39 cellular contexts compared by ENCODE assay signal in genomic region chr3:109127533-109127932, GRCh38. TPM values are rescaled to one million over a fixed set of nuclear protein-coding genes. Genes with fewer than 3 reads are reported as not detected.
"Had no signal": no experiment of that assay in that cellular context is flagged by ENCODE, and none has a peak within 500 bp of the region (broad histone marks: within the 10 kb centered on the region; RNA-seq: fewer than 3 reads in every experiment).

No MANE protein-coding gene starts in this region.

- H3K4me1 ChIP-seq: adrenal gland, body of pancreas, breast epithelium had no signal

- H3K27me3 Mint-ChIP-seq: activated CD4-positive, alpha-beta T cell treated with anti-CD3 and anti-CD28 coated beads for 36 hours; activated CD4-positive, alpha-beta T cell treated with anti-CD3 and anti-CD28 coated beads, Interleukin-2, amount 10 ng/mL, durations not matched to agents 7 days and 5 days; activated CD8-positive, alpha-beta memory T cell treated with anti-CD3 and anti-CD28 coated beads, Interleukin-2, amount 10 ng/mL, durations not matched to agents 7 days and 5 days; activated T-cell treated with anti-CD3 and anti-CD28 coated beads, Interleukin-2, amount 50 U/mL, for 24 hours had no signal

- H3K27ac Mint-ChIP-seq: activated CD4-positive, alpha-beta memory T cell treated with anti-CD3 and anti-CD28 coated beads, Interleukin-2, amount 10 ng/mL, durations not matched to agents 7 days and 5 days; activated CD4-positive, alpha-beta T cell treated with anti-CD3 and anti-CD28 coated beads for 36 hours; activated CD4-positive, alpha-beta T cell treated with anti-CD3 and anti-CD28 coated beads, Interleukin-2, amount 10 ng/mL, durations not matched to agents 7 days and 5 days; activated CD8-positive, alpha-beta memory T cell treated with anti-CD3 and anti-CD28 coated beads, Interleukin-2, amount 10 ng/mL, durations not matched to agents 7 days and 5 days; activated CD8-positive, alpha-beta T cell treated with anti-CD3 and anti-CD28 coated beads, Interleukin-2, amount 10 ng/mL, durations not matched to agents 7 days and 5 days; activated naive CD4-positive, alpha-beta T cell treated with anti-CD3 and anti-CD28 coated beads for 36 hours; activated naive CD4-positive, alpha-beta T cell treated with anti-CD3 and anti-CD28 coated beads, Interleukin-2, amount 50 U/mL, for 72 hours; activated naive CD8-positive, alpha-beta T cell treated with anti-CD3 and anti-CD28 coated beads for 36 hours; activated T-cell treated with anti-CD3 and anti-CD28 coated beads, Interleukin-2, amount 50 U/mL, for 24 hours; activated T-cell treated with anti-CD3 and anti-CD28 coated beads, Interleukin-2, amount 50 U/mL, for 72 hours; activated T-helper 1 cell treated with anti-CD3 and anti-CD28 coated beads, Interleukin-12 subunit alpha, Interleukin-12 subunit beta, Interleukin-2, Interleukin-4 antibody, amounts not matched to agents 30 ng/mL and 10 ng/mL and 1 ng/mL, durations not matched to agents 14 hours and 24 hours and 36 hours; activated T-helper 17 cell treated with anti-CD3 and anti-CD28 coated beads, Interleukin-2, amount 50 U/mL, for 72 hours; T-cell; T-helper 17 cell; WTC11 had no signal

- H3K4me3 ChIP-seq: adrenal gland, body of pancreas, breast epithelium had no signal

- H3K27ac ChIP-seq: adrenal gland, body of pancreas, brain microvascular endothelial cell, breast epithelium, WERI-Rb-1 had no signal

- FAIRE-seq: astrocyte, TTC549 had no signal

- H3K9me3 ChIP-seq: adrenal gland, body of pancreas, breast epithelium had no signal

- H3K9me3 Mint-ChIP-seq: activated CD4-positive, alpha-beta T cell treated with anti-CD3 and anti-CD28 coated beads, Interleukin-2, amount 10 ng/mL, durations not matched to agents 7 days and 5 days; activated T-helper 1 cell treated with anti-CD3 and anti-CD28 coated beads, Interleukin-12 subunit alpha, Interleukin-12 subunit beta, Interleukin-2, Interleukin-4 antibody, amounts not matched to agents 30 ng/mL and 10 ng/mL and 1 ng/mL, durations not matched to agents 14 hours and 24 hours and 36 hours had no signal

- H3K4me3 Mint-ChIP-seq: activated CD4-positive, alpha-beta memory T cell treated with anti-CD3 and anti-CD28 coated beads, Interleukin-2, amount 10 ng/mL, durations not matched to agents 7 days and 5 days; activated CD4-positive, alpha-beta T cell treated with anti-CD3 and anti-CD28 coated beads for 36 hours; activated CD4-positive, alpha-beta T cell treated with anti-CD3 and anti-CD28 coated beads, Interleukin-2, amount 10 ng/mL, durations not matched to agents 7 days and 5 days; activated CD8-positive, alpha-beta memory T cell treated with anti-CD3 and anti-CD28 coated beads, Interleukin-2, amount 10 ng/mL, durations not matched to agents 7 days and 5 days; activated CD8-positive, alpha-beta T cell treated with anti-CD3 and anti-CD28 coated beads, Interleukin-2, amount 10 ng/mL, durations not matched to agents 7 days and 5 days; activated naive CD4-positive, alpha-beta T cell treated with anti-CD3 and anti-CD28 coated beads for 36 hours; activated naive CD8-positive, alpha-beta T cell treated with anti-CD3 and anti-CD28 coated beads for 36 hours; activated T-cell treated with anti-CD3 and anti-CD28 coated beads, Interleukin-2, amount 50 U/mL, for 24 hours; activated T-cell treated with anti-CD3 and anti-CD28 coated beads, Interleukin-2, amount 50 U/mL, for 72 hours; activated T-helper 1 cell treated with anti-CD3 and anti-CD28 coated beads, Interleukin-12 subunit alpha, Interleukin-12 subunit beta, Interleukin-2, Interleukin-4 antibody, amounts not matched to agents 30 ng/mL and 10 ng/mL and 1 ng/mL, durations not matched to agents 14 hours and 24 hours and 36 hours; activated T-helper 17 cell treated with anti-CD3 and anti-CD28 coated beads, Interleukin-2, amount 50 U/mL, for 72 hours; T-cell; T-helper 17 cell; WTC11 had no signal

- H3K36me3 ChIP-seq: adrenal gland, brain microvascular endothelial cell, breast epithelium, WERI-Rb-1 had no signal

- DNase-seq: activated CD4-positive, alpha-beta memory T cell treated with anti-CD3 and anti-CD28 coated beads, Interleukin-2, amount 10 ng/mL, durations not matched to agents 7 days and 5 days; activated CD4-positive, alpha-beta T cell treated with anti-CD3 and anti-CD28 coated beads for 1 hour; activated CD4-positive, alpha-beta T cell treated with anti-CD3 and anti-CD28 coated beads for 36 hours; activated CD4-positive, alpha-beta T cell treated with anti-CD3 and anti-CD28 coated beads for 48 hours; activated CD4-positive, alpha-beta T cell treated with anti-CD3 and anti-CD28 coated beads, Interleukin-2, amount 10 ng/mL, durations not matched to agents 7 days and 5 days; activated CD4-positive, alpha-beta T cell treated with anti-CD3 and anti-CD28 coated beads, Interleukin-2, amount 50 U/mL, for 48 hours; activated CD4-positive, CD25-positive, alpha-beta regulatory T cell; activated CD8-positive, alpha-beta memory T cell treated with anti-CD3 and anti-CD28 coated beads for 24 hours; activated CD8-positive, alpha-beta memory T cell treated with anti-CD3 and anti-CD28 coated beads, Interleukin-2, amount 10 ng/mL, durations not matched to agents 7 days and 5 days; activated CD8-positive, alpha-beta memory T cell treated with anti-CD3 and anti-CD28 coated beads, Interleukin-2, amount 50 U/mL, for 48 hours; activated CD8-positive, alpha-beta T cell treated with anti-CD3 and anti-CD28 coated beads, Interleukin-2, amount 10 ng/mL, durations not matched to agents 7 days and 5 days; activated effector memory CD4-positive, alpha-beta T cell treated with anti-CD3 and anti-CD28 coated beads, Interleukin-2, amount 50 U/mL, for 16 hours; activated gamma-delta T cell treated with Interleukin-2 at 50 U/mL for 16 hours; activated naive CD4-positive, alpha-beta T cell; activated naive CD4-positive, alpha-beta T cell treated with anti-CD3 and anti-CD28 coated beads for 36 hours; activated naive CD4-positive, alpha-beta T cell treated with anti-CD3 and anti-CD28 coated beads, Interleukin-2, amount 50 U/mL, for 16 hours; activated naive CD8-positive, alpha-beta T cell treated with anti-CD3 and anti-CD28 coated beads for 36 hours; activated T-cell treated with anti-CD3 and anti-CD28 coated beads, Interleukin-2, amount 50 U/mL, for 24 hours; activated T-cell treated with anti-CD3 and anti-CD28 coated beads, Interleukin-2, amount 50 U/mL, for 72 hours; amniotic stem cell; aorta; body of pancreas; brain microvascular endothelial cell; central memory CD4-positive, alpha-beta T cell; T-cell; T-helper 17 cell; WERI-Rb-1 had no signal

- H3K4me1 Mint-ChIP-seq: activated CD4-positive, alpha-beta memory T cell treated with anti-CD3 and anti-CD28 coated beads, Interleukin-2, amount 10 ng/mL, durations not matched to agents 7 days and 5 days; activated CD4-positive, alpha-beta T cell treated with anti-CD3 and anti-CD28 coated beads for 36 hours; activated CD4-positive, alpha-beta T cell treated with anti-CD3 and anti-CD28 coated beads, Interleukin-2, amount 10 ng/mL, durations not matched to agents 7 days and 5 days; activated CD8-positive, alpha-beta memory T cell treated with anti-CD3 and anti-CD28 coated beads, Interleukin-2, amount 10 ng/mL, durations not matched to agents 7 days and 5 days; activated naive CD8-positive, alpha-beta T cell treated with anti-CD3 and anti-CD28 coated beads for 36 hours; activated T-helper 17 cell treated with anti-CD3 and anti-CD28 coated beads, Interleukin-2, amount 50 U/mL, for 72 hours; T-cell; T-helper 17 cell had no signal

- H3K36me3 Mint-ChIP-seq: activated CD8-positive, alpha-beta memory T cell treated with anti-CD3 and anti-CD28 coated beads, Interleukin-2, amount 10 ng/mL, durations not matched to agents 7 days and 5 days; activated naive CD8-positive, alpha-beta T cell treated with anti-CD3 and anti-CD28 coated beads for 36 hours; T-cell had no signal

- H3K27me3 ChIP-seq: adrenal gland, body of pancreas, brain microvascular endothelial cell, breast epithelium had no signal

- ATAC-seq: activated CD4-positive, alpha-beta T cell treated with anti-CD3 and anti-CD28 coated beads for 36 hours; activated CD4-positive, CD25-positive, alpha-beta regulatory T cell treated with anti-CD3 and anti-CD28 coated beads, Interleukin-2, amount 50 U/mL, for 24 hours; activated CD8-positive, alpha-beta memory T cell treated with anti-CD3 and anti-CD28 coated beads, Interleukin-2, amount 10 ng/mL, durations not matched to agents 7 days and 5 days; activated CD8-positive, alpha-beta T cell treated with anti-CD3 and anti-CD28 coated beads, Interleukin-2, amount 10 ng/mL, durations not matched to agents 7 days and 5 days; activated naive CD4-positive, alpha-beta T cell treated with anti-CD3 and anti-CD28 coated beads, Interleukin-2, amount 50 U/mL, for 72 hours; activated T-cell treated with anti-CD3 and anti-CD28 coated beads, Interleukin-2, amount 50 U/mL, for 72 hours; activated T-helper 17 cell treated with anti-CD3 and anti-CD28 coated beads, Interleukin-2, amount 50 U/mL, for 72 hours; body of pancreas; T-cell; T-helper 17 cell; WTC11 had no signal

RNA-seq across cellular contexts. Expression of gene C3orf85, which starts 9.0 kb away (rescaled TPM):
- total RNA-seq: activated CD4-positive, alpha-beta memory T cell treated with anti-CD3 and anti-CD28 coated beads, Interleukin-2, amount 10 ng/mL, durations not matched to agents 7 days and 5 days; activated CD4-positive, alpha-beta T cell treated with anti-CD3 and anti-CD28 coated beads for 36 hours; activated CD4-positive, alpha-beta T cell treated with anti-CD3 and anti-CD28 coated beads, Interleukin-2, amount 10 ng/mL, durations not matched to agents 7 days and 5 days; activated CD8-positive, alpha-beta memory T cell treated with anti-CD3 and anti-CD28 coated beads, Interleukin-2, amount 10 ng/mL, durations not matched to agents 7 days and 5 days; activated CD8-positive, alpha-beta T cell treated with anti-CD3 and anti-CD28 coated beads, Interleukin-2, amount 10 ng/mL, durations not matched to agents 7 days and 5 days; activated naive CD4-positive, alpha-beta T cell treated with anti-CD3 and anti-CD28 coated beads for 36 hours; activated naive CD4-positive, alpha-beta T cell treated with anti-CD3 and anti-CD28 coated beads, Interleukin-2, amount 50 U/mL, for 72 hours; activated naive CD8-positive, alpha-beta T cell treated with anti-CD3 and anti-CD28 coated beads for 36 hours; activated T-cell treated with anti-CD3 and anti-CD28 coated beads, Interleukin-2, amount 50 U/mL, for 72 hours; activated T-helper 1 cell treated with anti-CD3 and anti-CD28 coated beads, Interleukin-12 subunit alpha, Interleukin-12 subunit beta, Interleukin-2, Interleukin-4 antibody, amounts not matched to agents 30 ng/mL and 10 ng/mL and 1 ng/mL, durations not matched to agents 14 hours and 24 hours and 36 hours; activated T-helper 17 cell treated with anti-CD3 and anti-CD28 coated beads, Interleukin-2, amount 50 U/mL, for 72 hours; adrenal gland; aorta; astrocyte; body of pancreas; breast epithelium; cardiac septum; T-cell; T-helper 1 cell treated with Interleukin-12 subunit alpha and Interleukin-12 subunit beta and Interleukin-4 antibody, amounts not matched to agents 30 ng/mL and 1 ng/mL, for 36 hours; T-helper 17 cell; T-helper 2 cell treated with Interferon-gamma antibody and Interleukin-4, amounts not matched to agents 100 ng/mL and 5 ng/mL, for 36 hours; WTC11 had no signal
- polyA plus RNA-seq: adrenal gland had no signal

RNA-seq across cellular contexts. Expression of gene MORC1, which starts 9.6 kb away (rescaled TPM):
- total RNA-seq: activated CD4-positive, alpha-beta memory T cell treated with anti-CD3 and anti-CD28 coated beads, Interleukin-2, amount 10 ng/mL, durations not matched to agents 7 days and 5 days; activated CD4-positive, alpha-beta T cell treated with anti-CD3 and anti-CD28 coated beads for 36 hours; activated CD4-positive, alpha-beta T cell treated with anti-CD3 and anti-CD28 coated beads, Interleukin-2, amount 10 ng/mL, durations not matched to agents 7 days and 5 days; activated CD8-positive, alpha-beta memory T cell treated with anti-CD3 and anti-CD28 coated beads, Interleukin-2, amount 10 ng/mL, durations not matched to agents 7 days and 5 days; activated CD8-positive, alpha-beta T cell treated with anti-CD3 and anti-CD28 coated beads, Interleukin-2, amount 10 ng/mL, durations not matched to agents 7 days and 5 days; activated naive CD4-positive, alpha-beta T cell treated with anti-CD3 and anti-CD28 coated beads for 36 hours; activated naive CD4-positive, alpha-beta T cell treated with anti-CD3 and anti-CD28 coated beads, Interleukin-2, amount 50 U/mL, for 72 hours; activated naive CD8-positive, alpha-beta T cell treated with anti-CD3 and anti-CD28 coated beads for 36 hours; activated T-cell treated with anti-CD3 and anti-CD28 coated beads, Interleukin-2, amount 50 U/mL, for 72 hours; activated T-helper 1 cell treated with anti-CD3 and anti-CD28 coated beads, Interleukin-12 subunit alpha, Interleukin-12 subunit beta, Interleukin-2, Interleukin-4 antibody, amounts not matched to agents 30 ng/mL and 10 ng/mL and 1 ng/mL, durations not matched to agents 14 hours and 24 hours and 36 hours; aorta; astrocyte; body of pancreas; cardiac septum; T-cell; T-helper 1 cell treated with Interleukin-12 subunit alpha and Interleukin-12 subunit beta and Interleukin-4 antibody, amounts not matched to agents 30 ng/mL and 1 ng/mL, for 36 hours; T-helper 2 cell treated with Interferon-gamma antibody and Interleukin-4, amounts not matched to agents 100 ng/mL and 5 ng/mL, for 36 hours; WTC11 had no signal
- polyA plus RNA-seq: aorta had no signal
